1 cellular context compared by ENCODE assay signal in genomic region chr16:87321336-87322107, GRCh38.
A peak's percentile ranks its signal among the peaks of the same experiment; 100 is the strongest.
TF ChIP-seq lines count a peak whose summit lies in the region.

No MANE protein-coding gene starts in this region.

TF ChIP-seq in K562, 482 proteins besides CTCF, POLR2A, EP300 and RAD21 (continued from another document):
- no peak for TF ChIP-seq ETV5 (CRISPR knock-in tag; IDR thresholded peaks at IDR 0.05; ENCODE audit: low read depth)
- TF ChIP-seq MECOM (CRISPR knock-in tag; IDR thresholded peaks at IDR 0.05): no peak
- TF ChIP-seq MCM7 (IDR thresholded peaks at IDR 0.05): no peak
- TF ChIP-seq ZNF77 (CRISPR knock-in tag; IDR thresholded peaks at IDR 0.05): no peak
- TF ChIP-seq CBFA2T3 (IDR thresholded peaks at IDR 0.05): peak; percentile 30; the same call in 1 of the 2 replicates
- TF ChIP-seq NR4A1 (CRISPR knock-in tag; IDR thresholded peaks at IDR 0.05): no peak
- TF ChIP-seq NR4A1 (tag; IDR thresholded peaks at IDR 0.05): no peak
- TF ChIP-seq ZNF408 (CRISPR knock-in tag; IDR thresholded peaks at IDR 0.05; ENCODE audit: low read depth): no peak
- TF ChIP-seq HDAC3 (IDR thresholded peaks at IDR 0.05; ENCODE audit: borderline replicate concordance, partially characterized antibody): no peak
- TF ChIP-seq POLR3G (IDR thresholded peaks at IDR 0.05; ENCODE audit: extremely low read depth, insufficient read length, insufficient replicate concordance): no peak
- TF ChIP-seq MEIS2 (IDR thresholded peaks at IDR 0.05; ENCODE audit: partially characterized antibody): peak; percentile 54
- TF ChIP-seq MTF1 (CRISPR knock-in tag; IDR thresholded peaks at IDR 0.05; ENCODE audit: borderline replicate concordance): no peak
- no peak for TF ChIP-seq HOXB6 (CRISPR knock-in tag; IDR thresholded peaks at IDR 0.05; ENCODE audit: borderline replicate concordance)
- TF ChIP-seq ZNF224 (CRISPR knock-in tag; IDR thresholded peaks at IDR 0.05): no peak
- no peak for TF ChIP-seq KDM2B (CRISPR knock-in tag; IDR thresholded peaks at IDR 0.05)
- TF ChIP-seq MIER1 (IDR thresholded peaks at IDR 0.05; ENCODE audit: low read depth): no peak
- no peak for TF ChIP-seq ZNF644 (tag; IDR thresholded peaks at IDR 0.05; ENCODE audit: low read depth)
- no peak for TF ChIP-seq ZNF3 (CRISPR knock-in tag; IDR thresholded peaks at IDR 0.05)
